In genomic region chr6:33455051-33455450, GRCh38 we compare ENCODE assay signal across 1 cellular context.
A peak's percentile ranks its signal among the peaks of the same experiment; 100 is the strongest.
TF ChIP-seq lines count a peak whose summit lies in the region.

No MANE protein-coding gene starts in this region.

TF ChIP-seq in HepG2, 621 proteins besides CTCF, POLR2A, EP300 and RAD21:
- TF ChIP-seq HNF4G (IDR thresholded peaks at IDR 0.05; ENCODE audit: borderline replicate concordance, low read depth, low read length) (no peak), HNF4G (CRISPR knock-in tag; IDR thresholded peaks at IDR 0.05; ENCODE audit: borderline replicate concordance, low read depth) (no peak), NFIC (IDR thresholded peaks at IDR 0.05; ENCODE audit: low read length) (no peak), ZNF30 (CRISPR knock-in tag; IDR thresholded peaks at IDR 0.05) (0 out of 2 replicates have a peak, but pooled peaks have one; percentile 28), ZBTB7A (CRISPR knock-in tag; IDR thresholded peaks at IDR 0.05) (0 out of 2 replicates have a peak, but pooled peaks have one; percentile 8), ZFP82 (CRISPR knock-in tag; IDR thresholded peaks at IDR 0.05; ENCODE audit: borderline replicate concordance) (0 out of 2 replicates have a peak, but pooled peaks have one; percentile 3), MXI1 (IDR thresholded peaks at IDR 0.05; ENCODE audit: borderline replicate concordance, low read depth, low read length) (no peak), ZNF383 (CRISPR knock-in tag; IDR thresholded peaks at IDR 0.05; ENCODE audit: borderline replicate concordance) (0 out of 2 replicates have a peak, but pooled peaks have one; percentile 16), CHCHD3 (CRISPR knock-in tag; IDR thresholded peaks at IDR 0.05) (no peak), NRL (CRISPR knock-in tag; IDR thresholded peaks at IDR 0.05; ENCODE audit: borderline replicate concordance) (no peak), ZNF672 (CRISPR knock-in tag; IDR thresholded peaks at IDR 0.05) (no peak), PCBP2 (optimal IDR thresholded peaks at IDR 0.05; ENCODE audit: low read depth, low read length, poor library complexity, severe bottlenecking) (no peak), EHMT2 (IDR thresholded peaks at IDR 0.05; ENCODE audit: borderline replicate concordance, low read depth, low read length) (no peak), ZBTB21 (CRISPR knock-in tag; IDR thresholded peaks at IDR 0.05) (no peak), ZNF251 (CRISPR knock-in tag; IDR thresholded peaks at IDR 0.05) (peak; percentile 74; the same call in 1 of the 2 replicates)
